27 cellular contexts compared by ENCODE assay signal in the genomic region with DNA sequence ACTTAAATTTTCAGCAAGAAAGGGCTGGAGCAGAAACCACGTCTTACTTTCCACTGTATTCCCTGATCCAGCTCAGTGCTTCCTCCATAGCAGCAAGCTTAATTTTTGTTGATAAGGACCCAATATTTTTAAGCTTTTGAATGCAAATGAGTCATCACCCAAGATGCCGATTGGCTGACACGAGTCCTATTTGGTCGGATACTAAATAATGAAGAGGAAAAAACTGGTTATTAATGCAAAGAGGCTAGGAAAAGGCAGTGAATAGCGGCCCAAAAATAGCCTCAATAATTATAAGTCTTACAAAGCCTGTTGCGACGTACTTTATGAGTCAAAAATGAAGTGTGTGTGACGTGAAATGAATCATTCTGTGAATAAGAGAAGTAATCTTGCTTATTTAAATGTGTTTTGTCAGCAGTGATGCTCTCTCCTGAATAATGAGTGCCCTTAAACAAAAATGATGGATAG. TPM values are rescaled to one million over a fixed set of nuclear protein-coding genes. Genes with fewer than 3 reads are reported as not detected.
DNase-seq lines count a peak whose midpoint lies in the region; ATAC-seq and TF ChIP-seq lines count a peak whose summit lies in the region.
"Had no signal": no experiment of that assay in that cellular context is flagged by ENCODE, and none has a peak within 500 bp of the region (broad histone marks: within the 10 kb centered on the region; RNA-seq: fewer than 3 reads in every experiment).

No MANE protein-coding gene starts in this region.

- H3K9ac ChIP-seq in adipocyte (ENCODE audit: low read length), result peak overlapping the region; percentile 36
- H3K9ac ChIP-seq: parathyroid adenoma had no signal

- H2AFZ ChIP-seq in GM23338, result peak overlapping the region; percentile 60; the same call in 1 of the 2 replicates
- H2AFZ ChIP-seq: parathyroid adenoma had no signal

- H3K27me3 Mint-ChIP-seq in GM23338 (ENCODE audit: insufficient read depth, low read depth, poor library complexity), result peaks cover 3% of the 10 kb centered on the region
- H3K27me3 Mint-ChIP-seq: activated CD4-positive, alpha-beta memory T cell treated with anti-CD3 and anti-CD28 coated beads for 36 hours had no signal

- DNase-seq in A172 (ENCODE audit: low spot score) (peak; percentile 40), GM23338 (ENCODE audit: low spot score) (no peak), adipocyte (ENCODE audit: low read depth) (peak; percentile 41), fibroblast of villous mesenchyme (ENCODE audit: low read depth) (peak; percentile 40), NCI-H1092 treated with DMSO at 0.1 percent for 48 hours (lab: John Stamatoyannopoulos, UW) (no peak), foreskin keratinocyte (no peak), activated gamma-delta T cell (lab: John Stamatoyannopoulos, UW) (no peak)
- DNase-seq: activated CD4-positive, alpha-beta memory T cell treated with anti-CD3 and anti-CD28 coated beads for 36 hours; activated naive CD4-positive, alpha-beta T cell; activated T-cell treated with anti-CD3 and anti-CD28 coated beads for 4 hours; CD8-positive, alpha-beta T cell; Karpas-422; naive thymus-derived CD4-positive, alpha-beta T cell; NCI-H1105 treated with DMSO at 0.1 percent for 48 hours; NCI-H69; SIG-M5; stimulated activated CD4-positive, alpha-beta T cell treated with anti-CD3 and anti-CD28 coated beads, Interleukin-1b, Interleukin-23, amount 100 ng/mL, for 48 hours; stimulated activated naive CD4-positive, alpha-beta T cell treated with Interleukin-2 at 50 U/mL for 16 hours; T-helper 2 cell had no signal

- no peak overlapping the region for H3K4me2 ChIP-seq in GM23338

- no peaks in the 10 kb centered on the region for H3F3A ChIP-seq in GM23338 (replicated peaks; ENCODE audit: low read depth)

- no peaks in the 10 kb centered on the region for H3K79me2 ChIP-seq in GM23338 (replicated peaks; ENCODE audit: insufficient read depth)
- H3K79me2 ChIP-seq: parathyroid adenoma had no signal

- no peaks in the 10 kb centered on the region for H3K27me3 ChIP-seq in GM23338 (ENCODE audit: insufficient read depth)
- no peaks in the 10 kb centered on the region for H3K27me3 ChIP-seq in adipocyte (replicated peaks; ENCODE audit: control insufficient read depth, insufficient read depth, low read length)
- H3K27me3 ChIP-seq in foreskin keratinocyte, result no peaks in the 10 kb centered on the region
- H3K27me3 ChIP-seq: tibial nerve had no signal

- no peaks in the 10 kb centered on the region for H3K36me3 Mint-ChIP-seq in GM23338 (ENCODE audit: low read depth)
- H3K36me3 Mint-ChIP-seq: activated CD4-positive, alpha-beta memory T cell treated with anti-CD3 and anti-CD28 coated beads for 36 hours; CD8-positive, alpha-beta T cell; memory B cell; naive thymus-derived CD4-positive, alpha-beta T cell; WTC11 had no signal

- H3K36me3 ChIP-seq in GM23338 (ENCODE audit: insufficient read depth) (no peaks in the 10 kb centered on the region), adipocyte (ENCODE audit: control insufficient read depth, insufficient read depth, low read length, severe bottlenecking) (no peaks in the 10 kb centered on the region)
- H3K36me3 ChIP-seq: tibial nerve had no signal

- ATAC-seq in GM23338, result no peak
- ATAC-seq in foreskin keratinocyte, result no peak
- ATAC-seq in HG02870 (IDR thresholded peaks at IDR 0.05; ENCODE audit: unreplicated experiment), result no peak
- ATAC-seq: CD8-positive, alpha-beta T cell; naive thymus-derived CD4-positive, alpha-beta T cell; WTC11 had no signal

- H3K4me1 ChIP-seq in GM23338 (ENCODE audit: insufficient read depth) (no peaks in the 10 kb centered on the region), adipocyte (ENCODE audit: control insufficient read depth, insufficient read depth, low read length) (peaks cover 26% of the 10 kb centered on the region), foreskin keratinocyte (no peaks in the 10 kb centered on the region)
- H3K4me1 ChIP-seq: parathyroid adenoma, tibial nerve had no signal

- H3K27ac ChIP-seq in GM23338 (ENCODE audit: low read depth) (no peak overlapping the region), foreskin keratinocyte (no peak overlapping the region)
- H3K27ac ChIP-seq: 22Rv1, parathyroid adenoma, tibial nerve had no signal

- H4K20me1 ChIP-seq in GM23338 (replicated peaks; ENCODE audit: insufficient read depth), result no peaks in the 10 kb centered on the region

- H3K4me3 ChIP-seq in GM23338, result no peak overlapping the region
- peak overlapping the region; percentile 28 for H3K4me3 ChIP-seq in adipocyte (ENCODE audit: low read length)
- no peak overlapping the region for H3K4me3 ChIP-seq in fibroblast of villous mesenchyme (ENCODE audit: low read depth, low read length)
- H3K4me3 ChIP-seq: tibial nerve had no signal

- H3K9me2 ChIP-seq in GM23338 (ENCODE audit: insufficient read depth), result peaks cover 15% of the 10 kb centered on the region; the same call in 1 of the 2 replicates

- no peak for TF ChIP-seq CTCF in GM23338 (conservative IDR thresholded peaks at IDR 0.05; ENCODE audit: low read depth in 2 of 2)
- TF ChIP-seq CTCF in fibroblast of villous mesenchyme (IDR thresholded peaks at IDR 0.05; ENCODE audit: insufficient read depth, low read depth, low read length), result no peak
- no peak for TF ChIP-seq CTCF in foreskin keratinocyte (conservative IDR thresholded peaks at IDR 0.05)

- no peaks in the 10 kb centered on the region; the same call in 2 of the 3 replicates for H3K4me1 Mint-ChIP-seq in GM23338
- H3K4me1 Mint-ChIP-seq: memory B cell; naive thymus-derived CD4-positive, alpha-beta T cell had no signal

- H3K27ac Mint-ChIP-seq in GM23338, result no peak overlapping the region
- H3K27ac Mint-ChIP-seq: activated CD4-positive, alpha-beta memory T cell treated with anti-CD3 and anti-CD28 coated beads for 36 hours; CD8-positive, alpha-beta T cell; memory B cell; naive thymus-derived CD4-positive, alpha-beta T cell; WTC11 had no signal

- no peaks in the 10 kb centered on the region; the same call in 2 of the 3 replicates for H3K9me3 Mint-ChIP-seq in GM23338
- H3K9me3 Mint-ChIP-seq: activated CD4-positive, alpha-beta memory T cell treated with anti-CD3 and anti-CD28 coated beads for 36 hours; CD8-positive, alpha-beta T cell; memory B cell had no signal

- no peaks in the 10 kb centered on the region for H3K9me3 ChIP-seq in adipocyte (ENCODE audit: control insufficient read depth, low read length)

- no peak overlapping the region for H3K4me3 Mint-ChIP-seq in GM23338
- H3K4me3 Mint-ChIP-seq: activated CD4-positive, alpha-beta memory T cell treated with anti-CD3 and anti-CD28 coated beads for 36 hours; CD8-positive, alpha-beta T cell; memory B cell; naive thymus-derived CD4-positive, alpha-beta T cell; WTC11 had no signal

TF ChIP-seq in GM23338, 12 proteins besides CTCF, POLR2A, EP300 and RAD21 (continues in another document):
- TF ChIP-seq CREB1 (CRISPR knock-in tag; IDR thresholded peaks at IDR 0.05; ENCODE audit: low read depth) (no peak), ZNF114 (CRISPR knock-in tag; IDR thresholded peaks at IDR 0.05) (no peak)
- TF ChIP-seq, protein P1, sequence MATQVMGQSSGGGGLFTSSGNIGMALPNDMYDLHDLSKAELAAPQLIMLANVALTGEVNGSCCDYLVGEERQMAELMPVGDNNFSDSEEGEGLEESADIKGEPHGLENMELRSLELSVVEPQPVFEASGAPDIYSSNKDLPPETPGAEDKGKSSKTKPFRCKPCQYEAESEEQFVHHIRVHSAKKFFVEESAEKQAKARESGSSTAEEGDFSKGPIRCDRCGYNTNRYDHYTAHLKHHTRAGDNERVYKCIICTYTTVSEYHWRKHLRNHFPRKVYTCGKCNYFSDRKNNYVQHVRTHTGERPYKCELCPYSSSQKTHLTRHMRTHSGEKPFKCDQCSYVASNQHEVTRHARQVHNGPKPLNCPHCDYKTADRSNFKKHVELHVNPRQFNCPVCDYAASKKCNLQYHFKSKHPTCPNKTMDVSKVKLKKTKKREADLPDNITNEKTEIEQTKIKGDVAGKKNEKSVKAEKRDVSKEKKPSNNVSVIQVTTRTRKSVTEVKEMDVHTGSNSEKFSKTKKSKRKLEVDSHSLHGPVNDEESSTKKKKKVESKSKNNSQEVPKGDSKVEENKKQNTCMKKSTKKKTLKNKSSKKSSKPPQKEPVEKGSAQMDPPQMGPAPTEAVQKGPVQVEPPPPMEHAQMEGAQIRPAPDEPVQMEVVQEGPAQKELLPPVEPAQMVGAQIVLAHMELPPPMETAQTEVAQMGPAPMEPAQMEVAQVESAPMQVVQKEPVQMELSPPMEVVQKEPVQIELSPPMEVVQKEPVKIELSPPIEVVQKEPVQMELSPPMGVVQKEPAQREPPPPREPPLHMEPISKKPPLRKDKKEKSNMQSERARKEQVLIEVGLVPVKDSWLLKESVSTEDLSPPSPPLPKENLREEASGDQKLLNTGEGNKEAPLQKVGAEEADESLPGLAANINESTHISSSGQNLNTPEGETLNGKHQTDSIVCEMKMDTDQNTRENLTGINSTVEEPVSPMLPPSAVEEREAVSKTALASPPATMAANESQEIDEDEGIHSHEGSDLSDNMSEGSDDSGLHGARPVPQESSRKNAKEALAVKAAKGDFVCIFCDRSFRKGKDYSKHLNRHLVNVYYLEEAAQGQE (IDR thresholded peaks at IDR 0.05; ENCODE audit: unreplicated experiment), result no peak

RNA-seq across cellular contexts. Expression of a gene that starts 46.9 kb away (rescaled TPM):
- total RNA-seq in A172 (2014; rRNA removed; shearing (Covaris generic)), result 0.02 TPM in 1 of 2 replicates, not detected in the other
- not detected in 2 replicates for total RNA-seq in GM23338 (2014; rRNA removed; shearing (Covaris generic))
- polyA plus RNA-seq in GM23338 (2016; fragmentation: Nextera tagmentation; extraction: Ambion mirVana) (0.29 TPM in 1 of 2 replicates, not detected in the other), foreskin keratinocyte (not detected in 2 replicates)
- total RNA-seq in fibroblast of villous mesenchyme (under 0.01 and 0.64 TPM in 2 replicates), foreskin keratinocyte (not detected in 2 replicates)
- total RNA-seq: activated CD4-positive, alpha-beta memory T cell treated with anti-CD3 and anti-CD28 coated beads for 36 hours; CD8-positive, alpha-beta T cell; HT-29; OCI-LY7; WTC11 had no signal
- polyA plus RNA-seq: naive thymus-derived CD4-positive, alpha-beta T cell had no signal

Comparison
In these comparisons a context has a peak if more than half of its experiments do, and no peak if none do; other contexts are left out.
1. DNase-seq: peak in A172 (single experiment), adipocyte (single experiment) and fibroblast of villous mesenchyme (single experiment); none in GM23338 (single experiment), NCI-H1092 treated with DMSO at 0.1 percent for 48 hours (single experiment), foreskin keratinocyte (0 of 2) and activated gamma-delta T cell (single experiment).